8 cellular contexts compared by ENCODE assay signal in genomic region chr4:2535386-2536192, GRCh38. TPM values are rescaled to one million over a fixed set of nuclear protein-coding genes. Genes with fewer than 3 reads are reported as not detected.
DNase-seq lines count a peak whose midpoint lies in the region; ATAC-seq and TF ChIP-seq lines count a peak whose summit lies in the region.

No MANE protein-coding gene starts in this region.

- H3K27ac Mint-ChIP-seq in endodermal cell (peak overlapping the region; percentile 99), mesothelial cell of epicardium (peak overlapping the region; percentile 99)

- H3K9me3 Mint-ChIP-seq in endodermal cell (no peaks in the 10 kb centered on the region), mesothelial cell of epicardium (no peaks in the 10 kb centered on the region)

- H3K36me3 Mint-ChIP-seq in endodermal cell (ENCODE audit: low read depth) (peaks cover 4% of the 10 kb centered on the region), mesothelial cell of epicardium (no peaks in the 10 kb centered on the region)

- no peaks in the 10 kb centered on the region for H3K9me3 ChIP-seq in DOHH2 (ENCODE audit: control insufficient read depth, insufficient read depth, low read length)
- no peaks in the 10 kb centered on the region for H3K9me3 ChIP-seq in GM23248 (ENCODE audit: low read depth)
- no peaks in the 10 kb centered on the region for H3K9me3 ChIP-seq in endodermal cell (ENCODE audit: control insufficient read depth, low read length)

- H4K20me1 ChIP-seq in DOHH2 (ENCODE audit: control insufficient read depth, insufficient read depth, low read depth, low read length) (peaks cover 13% of the 10 kb centered on the region), GM23248 (ENCODE audit: insufficient read depth) (peaks cover 3% of the 10 kb centered on the region; the same call in 1 of the 2 replicates)

- H3K9me2 ChIP-seq in DOHH2 (replicated peaks; ENCODE audit: control insufficient read depth, low read length) (no peaks in the 10 kb centered on the region), GM23248 (ENCODE audit: insufficient read depth) (no peaks in the 10 kb centered on the region)

- H3K27ac ChIP-seq in DOHH2 (ENCODE audit: low read depth, low read length) (peak overlapping the region; percentile 40), GM23248 (peak overlapping the region; percentile 80), endodermal cell (ENCODE audit: low read depth, low read length) (peak overlapping the region; percentile 97)

- peaks cover 15% of the 10 kb centered on the region for H3K4me1 ChIP-seq in DOHH2 (ENCODE audit: control insufficient read depth, low read length)
- H3K4me1 ChIP-seq in GM23248 (ENCODE audit: insufficient read depth): peaks cover 12% of the 10 kb centered on the region; the same call in 1 of the 2 replicates
- H3K4me1 ChIP-seq in endodermal cell (ENCODE audit: control insufficient read depth, insufficient read depth, low read length): no peaks in the 10 kb centered on the region

- H3K36me3 ChIP-seq in DOHH2 (ENCODE audit: control insufficient read depth, low read length): peaks cover 9% of the 10 kb centered on the region
- H3K36me3 ChIP-seq in GM23248 (ENCODE audit: low read depth): no peaks in the 10 kb centered on the region
- H3K36me3 ChIP-seq in endodermal cell (ENCODE audit: control insufficient read depth, insufficient read depth, low read length): peaks cover 5% of the 10 kb centered on the region

- H3K27me3 Mint-ChIP-seq in endodermal cell (ENCODE audit: insufficient read depth): no peaks in the 10 kb centered on the region
- H3K27me3 Mint-ChIP-seq in mesothelial cell of epicardium (ENCODE audit: low read depth): no peaks in the 10 kb centered on the region

- DNase-seq in GM23248: peak; percentile 88
- peak; percentile 45 to 57 for DNase-seq in NCI-H1930 (lab: John Stamatoyannopoulos, UW)
- DNase-seq in activated CD8-positive, alpha-beta memory T cell treated with anti-CD3 and anti-CD28 coated beads for 48 hours (ENCODE audit: low read depth in 2 of 3, low spot score in 2 of 3): peak; percentile 22 to 45 (median 27)
- DNase-seq in endodermal cell: peak; percentile 85
- DNase-seq in mesothelial cell of epicardium (ENCODE audit: low spot score in 2 of 2, unreplicated experiment in 2 of 2): peak; percentile 39 to 72
- peak; percentile 5 to 24 for DNase-seq in stimulated activated CD8-positive, alpha-beta memory T cell treated with anti-CD3 and anti-CD28 coated beads, Interleukin-2, amount 100 ng/mL, for 1 hour (ENCODE audit: low read depth in 2 of 2)

- peak overlapping the region; percentile 88 for H3K4me3 ChIP-seq in DOHH2 (ENCODE audit: low read length)
- peak overlapping the region; percentile 75 for H3K4me3 ChIP-seq in GM23248
- peak overlapping the region; percentile 87 for H3K4me3 ChIP-seq in endodermal cell (ENCODE audit: low read length)

- TF ChIP-seq CTCF in DOHH2 (IDR thresholded peaks at IDR 0.05; ENCODE audit: low read depth, low read length, poor library complexity, severe bottlenecking): peak; percentile 28
- TF ChIP-seq CTCF in endodermal cell (conservative IDR thresholded peaks at IDR 0.05): peak; percentile 46
- no peak for TF ChIP-seq CTCF in mesothelial cell of epicardium (IDR thresholded peaks at IDR 0.05; ENCODE audit: unreplicated experiment)

- no peaks in the 10 kb centered on the region for H3F3A ChIP-seq in DOHH2 (ENCODE audit: control insufficient read depth, insufficient read depth)
- peaks cover 7% of the 10 kb centered on the region; the same call in 1 of the 2 replicates for H3F3A ChIP-seq in GM23248 (ENCODE audit: insufficient read depth)

- peak overlapping the region; percentile 83 for H3K4me3 Mint-ChIP-seq in endodermal cell
- peak overlapping the region; percentile 97 for H3K4me3 Mint-ChIP-seq in mesothelial cell of epicardium

- peak overlapping the region; percentile 95 for H3K4me2 ChIP-seq in DOHH2 (ENCODE audit: low read length)
- peak overlapping the region; percentile 82 for H3K4me2 ChIP-seq in GM23248 (ENCODE audit: unreplicated experiment)

- peak overlapping the region; percentile 76 for H2AFZ ChIP-seq in GM23248

- WGBS in GM23248 (ENCODE audit: low coverage in 1 of 2, low lambda C conversion rate in 2 of 2, missing lambda C conversion rate in 2 of 2), 2 experiments: 5 to 8% methylated on average over 34 to 48 of the region's 76 CpGs
- 2 to 7% methylated on average over 26 to 76 of the region's 76 CpGs for WGBS in endodermal cell (ENCODE audit: insufficient coverage in 1 of 2, insufficient read length in 1 of 2), 2 experiments

- peak overlapping the region; percentile 95 for H3K9ac ChIP-seq in GM23248
- peak overlapping the region; percentile 84 for H3K9ac ChIP-seq in endodermal cell (ENCODE audit: extremely low read depth, low read length, poor library complexity, severe bottlenecking)

- in situ Hi-C loops in GM23248 (cut with MboI): no loop called here

- H3K4me1 Mint-ChIP-seq in endodermal cell (peaks cover 10% of the 10 kb centered on the region), mesothelial cell of epicardium (peaks cover 15% of the 10 kb centered on the region)

- no peak for ATAC-seq in GM19324 (IDR thresholded peaks at IDR 0.05; ENCODE audit: low FRiP score, unreplicated experiment)

- H3K27me3 ChIP-seq in DOHH2 (ENCODE audit: control insufficient read depth, low read length): no peaks in the 10 kb centered on the region
- H3K27me3 ChIP-seq in GM23248 (replicated peaks; ENCODE audit: insufficient read depth): no peaks in the 10 kb centered on the region
- no peaks in the 10 kb centered on the region for H3K27me3 ChIP-seq in endodermal cell (ENCODE audit: control insufficient read depth, insufficient read depth, low read length, poor library complexity, severe bottlenecking)

- H3K79me2 ChIP-seq in DOHH2 (ENCODE audit: control insufficient read depth, low read length) (peaks cover 37% of the 10 kb centered on the region), GM23248 (ENCODE audit: insufficient read depth) (peaks cover 44% of the 10 kb centered on the region)

RNA-seq across cellular contexts. Expression of gene FAM193A, which starts 0.9 kb away (rescaled TPM):
- total RNA-seq in GM23248 (2014; rRNA removed; shearing (Covaris generic)): 19.0 TPM in 2 replicates
- polyA plus RNA-seq in GM23248 (2016; fragmentation: Nextera tagmentation; extraction: Ambion mirVana): 3.8 and 5.0 TPM in 2 replicates
- total RNA-seq in endodermal cell (10 to 100 TPM; 32.1 to 39.0 TPM), mesothelial cell of epicardium (44.3 to 48.1 TPM (median 44.5 TPM) in 3 replicates)
- 26.9 TPM for polyA plus RNA-seq in endodermal cell (2013, experiment 1 of 2)
- polyA plus RNA-seq in endodermal cell (2013, experiment 2 of 2): 25.5 TPM

Comparison
In these comparisons a context has a peak if more than half of its experiments do, and no peak if none do; other contexts are left out.
1. H3K27ac ChIP-seq: peak in every context shown above with its lines; median percentile 97 in endodermal cell; 80 in GM23248; 40 in DOHH2.
2. DNase-seq: peak in every context shown above with its lines; median percentile 88 in GM23248; 85 in endodermal cell; 56 in mesothelial cell of epicardium; 51 in NCI-H1930; 27 in activated CD8-positive, alpha-beta memory T cell treated with anti-CD3 and anti-CD28 coated beads for 48 hours; 14 in stimulated activated CD8-positive, alpha-beta memory T cell treated with anti-CD3 and anti-CD28 coated beads, Interleukin-2, amount 100 ng/mL, for 1 hour.